27 cellular contexts compared by ENCODE assay signal in the genomic region with DNA sequence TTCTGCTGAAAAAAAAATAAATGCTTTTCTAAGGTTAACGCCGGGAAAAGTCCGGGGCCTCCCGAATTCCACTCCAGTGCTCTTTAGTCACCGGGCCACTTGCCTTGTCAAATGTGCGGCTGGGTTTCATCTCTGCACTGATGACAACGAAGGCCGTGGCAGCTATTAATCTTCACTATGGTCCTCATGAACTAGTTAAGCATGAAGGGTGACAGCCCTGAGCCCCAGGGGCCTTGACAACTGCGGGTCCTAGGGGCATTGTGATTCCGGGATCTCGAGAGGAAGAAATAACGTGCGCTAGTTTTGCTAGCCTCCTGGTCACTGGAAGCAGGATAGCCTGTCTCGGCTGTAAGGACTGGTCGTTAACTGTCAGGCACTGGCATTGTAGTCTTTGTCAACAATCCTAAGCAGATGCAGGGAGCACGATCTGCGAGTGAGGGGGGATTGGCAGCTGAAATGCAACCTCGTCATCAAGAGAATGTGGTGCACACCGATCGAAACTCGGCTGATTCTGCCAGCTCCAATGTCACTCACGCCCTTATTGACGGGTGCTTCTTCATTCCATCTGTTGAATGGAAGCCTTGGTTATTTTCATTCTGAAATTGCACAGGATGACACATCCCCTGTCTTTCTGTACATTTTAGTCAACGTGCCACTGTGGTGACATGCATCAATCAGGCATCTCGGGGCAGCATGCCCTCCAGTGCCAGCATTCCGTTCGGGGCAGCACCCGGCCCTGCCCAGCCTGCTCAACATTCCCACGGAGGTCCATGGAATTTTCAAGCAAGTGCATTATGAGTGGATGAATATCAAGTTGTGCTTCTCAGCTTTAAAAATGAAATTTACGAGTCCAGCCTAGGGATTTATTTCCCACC.
"Had no signal": no experiment of that assay in that cellular context is flagged by ENCODE, and none has a peak within 500 bp of the region (broad histone marks: within the 10 kb centered on the region; RNA-seq: fewer than 3 reads in every experiment).

No MANE protein-coding gene starts in this region.

- H3K9me3 ChIP-seq: body of pancreas, left lung, lower lobe of right lung, mucosa of descending colon, right lobe of liver, SJCRH30, thoracic aorta, upper lobe of left lung had no signal

- H3K36me3 ChIP-seq: left lung, lower lobe of right lung, right lobe of liver, SJCRH30, thoracic aorta, upper lobe of left lung, WERI-Rb-1 had no signal

- H3K27me3 ChIP-seq: body of pancreas, right lobe of liver, SJCRH30, upper lobe of left lung had no signal

- H3K4me3 ChIP-seq: body of pancreas, left lung, lower lobe of right lung, mucosa of descending colon, right lobe of liver, SJCRH30, skin epidermis, thoracic aorta, upper lobe of left lung had no signal

- H3K27ac ChIP-seq: body of pancreas, left lung, lower lobe of right lung, right lobe of liver, SJCRH30, thoracic aorta, upper lobe of left lung, WERI-Rb-1 had no signal

- H3K4me1 ChIP-seq: body of pancreas, left lung, right lobe of liver, SJCRH30 had no signal

- DNase-seq: activated CD4-positive, alpha-beta memory T cell treated with anti-CD3 and anti-CD28 coated beads, Interleukin-2, amount 10 ng/mL, durations not matched to agents 7 days and 5 days; activated CD4-positive, alpha-beta T cell treated with anti-CD3 and anti-CD28 coated beads, Interleukin-2, amount 10 ng/mL, durations not matched to agents 24 days and 14 days; activated naive CD4-positive, alpha-beta T cell; activated T-cell treated with anti-CD3 and anti-CD28 coated beads, Interleukin-2, amount 50 U/mL, for 4 hours; anterior cingulate cortex; body of pancreas; endodermal cell; foreskin melanocyte; hippocampal formation; kidney; left lung; lower lobe of right lung; mesenchymal stem cell; mucosa of descending colon; naive B cell; nephron progenitor cell; nucleus accumbens; right lobe of liver; SJCRH30; stimulated activated CD4-positive, alpha-beta T cell treated with anti-CD3 and anti-CD28 coated beads, Interleukin-12 subunit alpha, Interleukin-12 subunit beta, amount 100 ng/mL, for 4 hours; stimulated activated CD4-positive, alpha-beta T cell treated with anti-CD3 and anti-CD28 coated beads, Interleukin-4, amount 100 ng/mL, for 24 hours; T-helper 17 cell; T1000; upper lobe of left lung; WERI-Rb-1 had no signal
